ENCODE assay signal across 8 cellular contexts in the genomic region with DNA sequence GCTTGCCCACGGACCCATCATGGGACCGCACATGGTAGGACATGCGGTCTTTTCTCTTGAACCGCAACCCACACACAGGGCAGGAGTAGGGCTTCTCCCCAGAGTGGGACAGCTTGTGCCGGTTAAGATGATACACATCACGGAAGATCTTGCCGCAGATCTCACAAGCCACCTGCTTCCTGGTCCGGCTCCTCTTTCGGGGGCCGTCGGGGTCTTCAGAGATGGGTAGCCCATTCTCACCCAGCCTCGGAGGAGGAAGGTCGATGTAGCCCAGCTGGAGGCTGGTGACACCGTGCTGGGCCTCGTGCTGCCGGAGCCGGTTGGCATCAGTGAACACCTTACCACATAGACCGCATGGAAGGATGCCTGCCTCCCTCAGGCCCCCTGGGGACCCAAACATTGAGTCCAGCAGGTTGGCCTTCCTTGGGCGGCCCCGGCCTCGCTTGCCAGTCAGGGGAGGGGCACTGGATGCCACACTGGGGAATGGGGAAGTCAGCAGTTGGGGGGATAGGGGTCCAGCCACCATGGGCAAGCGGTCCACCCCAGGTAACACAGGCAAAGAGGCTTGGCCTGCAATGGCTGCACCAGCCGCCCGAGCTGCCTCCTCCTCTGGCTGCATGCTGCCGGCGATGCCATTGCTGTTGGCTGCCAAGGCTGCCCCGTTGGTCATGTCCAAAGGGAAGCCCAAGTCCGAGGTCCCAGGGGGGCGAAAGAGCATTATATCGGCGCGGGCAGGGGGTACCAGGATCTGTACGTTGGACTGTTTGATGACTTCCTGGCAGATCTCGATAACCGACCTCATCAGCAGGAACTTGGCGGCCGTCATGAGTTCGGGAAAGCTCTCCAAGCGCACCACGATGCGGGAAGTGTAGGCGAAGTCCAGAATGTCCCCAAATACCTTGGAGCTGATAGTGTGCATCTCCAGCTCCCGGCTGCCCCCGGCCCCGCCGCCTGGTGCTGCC. TPM values are rescaled to one million over a fixed set of nuclear protein-coding genes. Genes with fewer than 3 reads are reported as not detected.
DNase-seq lines count a peak whose midpoint lies in the region; ATAC-seq and TF ChIP-seq lines count a peak whose summit lies in the region.

No MANE protein-coding gene starts in this region.

- H3K27ac Mint-ChIP-seq in activated T-cell treated with anti-CD3 and anti-CD28 coated beads, Interleukin-2, amount 50 U/mL, for 24 hours, result peak overlapping the region; percentile 94

- intact Hi-C loops in ovary (cut with DNase I), result loop anchor here in 3 of 4 donors (5.0 to 10.0 kb wide), 3 partner anchors 50 to 290 kb away; partner anchors contain the start of gene DRG1 (in 3 of the 3)

- no peaks in the 10 kb centered on the region for H3K9me3 ChIP-seq in BE2C
- H3K9me3 ChIP-seq in ovary, result no peaks in the 10 kb centered on the region

- H3K36me3 Mint-ChIP-seq in activated T-cell treated with anti-CD3 and anti-CD28 coated beads, Interleukin-2, amount 50 U/mL, for 24 hours (ENCODE audit: low read depth), result peaks cover 65% of the 10 kb centered on the region

- peak overlapping the region; percentile 92 for H3K4me3 Mint-ChIP-seq in activated T-cell treated with anti-CD3 and anti-CD28 coated beads, Interleukin-2, amount 50 U/mL, for 24 hours

- no peak for ATAC-seq in HG02678 (IDR thresholded peaks at IDR 0.05; ENCODE audit: unreplicated experiment)

- peaks cover 61% of the 10 kb centered on the region for H3K4me1 Mint-ChIP-seq in activated T-cell treated with anti-CD3 and anti-CD28 coated beads, Interleukin-2, amount 50 U/mL, for 24 hours (ENCODE audit: low read depth)

- TF ChIP-seq RAD21 in Ishikawa (IDR thresholded peaks at IDR 0.05; ENCODE audit: low read depth), result no peak

- DNase-seq in BE2C (peak; percentile 37), fibroblast of pulmonary artery (ENCODE audit: low read depth) (peak; percentile 55), ovary (peak; percentile 47 to 69 (median 58)), NCI-H2227 (lab: John Stamatoyannopoulos, UW; ENCODE audit: unreplicated experiment) (no peak), OCI-M2 (lab: John Stamatoyannopoulos, UW; ENCODE audit: unreplicated experiment) (no peak)
- DNase-seq in activated T-cell treated with anti-CD3 and anti-CD28 coated beads, Interleukin-2, amount 50 U/mL, for 24 hours, result peak; percentile 69

- H3K36me3 ChIP-seq in BE2C (peaks cover 52% of the 10 kb centered on the region), ovary (no peaks in the 10 kb centered on the region)

- TF ChIP-seq EP300 in Ishikawa (IDR thresholded peaks at IDR 0.05; ENCODE audit: borderline replicate concordance), result no peak
- TF ChIP-seq EP300 in ovary (IDR thresholded peaks at IDR 0.05), result no peak

- H3K4me3 ChIP-seq in BE2C (ENCODE audit: low read depth, low read length), result peak overlapping the region; percentile 78
- H3K4me3 ChIP-seq in fibroblast of pulmonary artery (replicated peaks; ENCODE audit: low read depth, low read length), result peak overlapping the region; percentile 68
- H3K4me3 ChIP-seq in ovary, result peak overlapping the region; percentile 73

- H3K27ac ChIP-seq in ovary, result peak overlapping the region; percentile 41 to 72

- H3K9me3 Mint-ChIP-seq in activated T-cell treated with anti-CD3 and anti-CD28 coated beads, Interleukin-2, amount 50 U/mL, for 24 hours, result no peaks in the 10 kb centered on the region

- H3K27me3 Mint-ChIP-seq in activated T-cell treated with anti-CD3 and anti-CD28 coated beads, Interleukin-2, amount 50 U/mL, for 24 hours, result no peaks in the 10 kb centered on the region

- H3K27me3 ChIP-seq in BE2C (no peaks in the 10 kb centered on the region), ovary (no peaks in the 10 kb centered on the region)

- H3K4me1 ChIP-seq in BE2C (peaks cover 15% of the 10 kb centered on the region), ovary (ENCODE audit: insufficient read depth) (peaks cover 12% of the 10 kb centered on the region)

- WGBS in ovary, 3 donors, result 48 to 49% (median 48%) methylated on average over 46 of the region's 46 CpGs

- TF ChIP-seq CTCF in BE2C (IDR thresholded peaks at IDR 0.05; ENCODE audit: low read depth, low read length) (no peak), fibroblast of pulmonary artery (IDR thresholded peaks at IDR 0.05; ENCODE audit: low read length, missing control alignments) (no peak), ovary (IDR thresholded peaks at IDR 0.05) (no peak)

- no peak for TF ChIP-seq POLR2A in ovary (IDR thresholded peaks at IDR 0.05)

TF ChIP-seq in Ishikawa, 13 proteins besides CTCF, POLR2A, EP300 and RAD21:
- TF ChIP-seq, protein P1, sequence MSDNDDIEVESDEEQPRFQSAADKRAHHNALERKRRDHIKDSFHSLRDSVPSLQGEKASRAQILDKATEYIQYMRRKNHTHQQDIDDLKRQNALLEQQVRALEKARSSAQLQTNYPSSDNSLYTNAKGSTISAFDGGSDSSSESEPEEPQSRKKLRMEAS (IDR thresholded peaks at IDR 0.05), result peak; percentile 75
- TF ChIP-seq TAF1 (IDR thresholded peaks at IDR 0.05; ENCODE audit: low read depth), result no peak

RNA-seq across cellular contexts. Expression of gene PATZ1, which starts 1.5 kb away (rescaled TPM):
- polyA plus RNA-seq in BE2C (2012; ENCODE audit: insufficient read depth, insufficient read length, low read depth), result 79.1 TPM
- 10 to 100 TPM; 26.3 to 44.5 (median 39.3) TPM for total RNA-seq in ovary
- 10 to 100 TPM; 26.8 to 29.7 TPM for polyA plus RNA-seq in ovary

RNA-seq across cellular contexts. Expression of gene PIK3IP1, which starts 52.4 kb away (rescaled TPM):
- 5.4 TPM for polyA plus RNA-seq in BE2C (2012; ENCODE audit: insufficient read depth, insufficient read length, low read depth)
- total RNA-seq in ovary, result 10 to 100 TPM; 10.8 to 34.2 (median 18.7) TPM
- polyA plus RNA-seq in ovary, result 10 to 100 TPM; 26.5 to 48.9 TPM

RNA-seq across cellular contexts. Expression of gene DRG1, which starts 54.8 kb away (rescaled TPM):
- polyA plus RNA-seq in BE2C (2012; ENCODE audit: insufficient read depth, insufficient read length, low read depth), result 254 TPM
- total RNA-seq in ovary, result 10 to 100 TPM; 46.8 to 71.8 (median 54.4) TPM
- 10 to 100 TPM; 49.3 to 87.1 TPM for polyA plus RNA-seq in ovary

Comparison
In these comparisons a context has a peak if more than half of its experiments do, and no peak if none do; other contexts are left out.
1. DNase-seq: peak in BE2C (single experiment), activated T-cell treated with anti-CD3 and anti-CD28 coated beads, Interleukin-2, amount 50 U/mL, for 24 hours (single experiment), fibroblast of pulmonary artery (single experiment) and ovary (5 of 5); none in NCI-H2227 (single experiment) and OCI-M2 (single experiment).
2. Peak in every context shown above with its lines, with median percentiles within 50 percentile points of each other: H3K4me3 ChIP-seq.